8 cellular contexts compared by ENCODE assay signal in genomic region chr11:118910309-118911112, GRCh38. TPM values are rescaled to one million over a fixed set of nuclear protein-coding genes. Genes with fewer than 3 reads are reported as not detected.
DNase-seq lines count a peak whose midpoint lies in the region; ATAC-seq and TF ChIP-seq lines count a peak whose summit lies in the region.

No MANE protein-coding gene starts in this region.

- peak overlapping the region; percentile 82 for H3K4me3 Mint-ChIP-seq in activated CD4-positive, alpha-beta T cell treated with anti-CD3 and anti-CD28 coated beads, Interleukin-2, amount 10 ng/mL, durations not matched to agents 24 days and 14 days

- H3K4me1 Mint-ChIP-seq in activated CD4-positive, alpha-beta T cell treated with anti-CD3 and anti-CD28 coated beads, Interleukin-2, amount 10 ng/mL, durations not matched to agents 24 days and 14 days = peaks cover 62% of the 10 kb centered on the region

- DNase-seq in activated T-cell treated with anti-CD3 and anti-CD28 coated beads, Interleukin-2, amount 50 U/mL, for 1 hour = peak; percentile 69
- DNase-seq in activated T-cell treated with anti-CD3 and anti-CD28 coated beads for 4 hours (no peak), lung (ENCODE audit: low spot score) (peak; percentile 83), superior temporal gyrus (ENCODE audit: extremely low spot score) (peak; percentile 36), NCI-H82 treated with DMSO at 0.1 percent for 48 hours (lab: John Stamatoyannopoulos, UW; ENCODE audit: unreplicated experiment) (no peak)
- DNase-seq in activated CD4-positive, alpha-beta T cell treated with anti-CD3 and anti-CD28 coated beads, Interleukin-2, amount 10 ng/mL, durations not matched to agents 24 days and 14 days = peak; percentile 74
- peak; percentile 61 for DNase-seq in effector CD4-positive, alpha-beta T cell

- no peaks in the 10 kb centered on the region for H3K27me3 ChIP-seq in lung (ENCODE audit: control insufficient read depth, insufficient read depth)

- peak overlapping the region; percentile 84 for H3K27ac Mint-ChIP-seq in activated CD4-positive, alpha-beta T cell treated with anti-CD3 and anti-CD28 coated beads, Interleukin-2, amount 10 ng/mL, durations not matched to agents 24 days and 14 days

- H3K27me3 Mint-ChIP-seq in activated CD4-positive, alpha-beta T cell treated with anti-CD3 and anti-CD28 coated beads, Interleukin-2, amount 10 ng/mL, durations not matched to agents 24 days and 14 days = no peaks in the 10 kb centered on the region

- H3K9me3 ChIP-seq in lung (ENCODE audit: control insufficient read depth in 2 of 2, insufficient read depth in 1 of 2, low read length in 1 of 2) = no peaks in the 10 kb centered on the region

- H3K36me3 Mint-ChIP-seq in activated CD4-positive, alpha-beta T cell treated with anti-CD3 and anti-CD28 coated beads, Interleukin-2, amount 10 ng/mL, durations not matched to agents 24 days and 14 days (ENCODE audit: low read depth) = peaks cover 22% of the 10 kb centered on the region

- no peak for TF ChIP-seq CTCF in lung (IDR thresholded peaks at IDR 0.05; ENCODE audit: control extremely low read depth, extremely low read depth)

- peaks cover 3 to 15% of the 10 kb centered on the region in 2 donors for H3K36me3 ChIP-seq in lung (ENCODE audit: control insufficient read depth in 2 of 2, insufficient read depth in 2 of 2, low read length in 2 of 2)

- WGBS in lung, 2 donors = 11 to 26% methylated on average over 46 to 67 of the region's 67 CpGs

- H3K4me3 ChIP-seq in lung = peak overlapping the region; percentile 41

- peaks cover 19 to 47% of the 10 kb centered on the region in 2 donors for H3K4me1 ChIP-seq in lung (ENCODE audit: control insufficient read depth in 2 of 2, insufficient read depth in 2 of 2, low read length in 2 of 2)

- ATAC-seq in lung (ENCODE audit: insufficient read depth, low FRiP score) = peak; percentile 17
- no peak for ATAC-seq in HG03460 (IDR thresholded peaks at IDR 0.05; ENCODE audit: unreplicated experiment)

- no peaks in the 10 kb centered on the region for H3K9me3 Mint-ChIP-seq in activated CD4-positive, alpha-beta T cell treated with anti-CD3 and anti-CD28 coated beads, Interleukin-2, amount 10 ng/mL, durations not matched to agents 24 days and 14 days

- H3K27ac ChIP-seq in lung (ENCODE audit: low read depth in 1 of 2, low read length in 1 of 2) = peak overlapping the region; percentile 95 to 96

- intact Hi-C loops in activated CD4-positive, alpha-beta T cell treated with anti-CD3 and anti-CD28 coated beads, Interleukin-2, amount 10 ng/mL, durations not matched to agents 24 days and 14 days (cut with micrococcal nuclease) = loop anchor here (1.0 to 5.0 kb wide), 2 partner anchors 18 to 427 kb away; no protein-coding TSS in a partner anchor

RNA-seq across cellular contexts. Expression of gene BCL9L, which starts 15.2 kb away (rescaled TPM):
- total RNA-seq in activated CD4-positive, alpha-beta T cell treated with anti-CD3 and anti-CD28 coated beads, Interleukin-2, amount 10 ng/mL, durations not matched to agents 24 days and 14 days = 25.1 and 28.5 TPM in 2 replicates
- total RNA-seq in lung = 10 to 100 TPM; 39.6 to 91.0 TPM
- 10 to 100 TPM; 23.3 to 30.4 TPM for polyA plus RNA-seq in lung

RNA-seq across cellular contexts. Expression of gene CXCR5, which starts 26.8 kb away (rescaled TPM):
- total RNA-seq in activated CD4-positive, alpha-beta T cell treated with anti-CD3 and anti-CD28 coated beads, Interleukin-2, amount 10 ng/mL, durations not matched to agents 24 days and 14 days = 6.1 and 6.4 TPM in 2 replicates
- under 1 TPM in 1 of 2 donors, not detected in 1; 0.48 TPM for total RNA-seq in lung
- polyA plus RNA-seq in lung = under 1 TPM; 0.16 to 0.65 TPM

RNA-seq across cellular contexts. Expression of gene UPK2, which starts 45.6 kb away (rescaled TPM):
- not detected in 2 replicates for total RNA-seq in activated CD4-positive, alpha-beta T cell treated with anti-CD3 and anti-CD28 coated beads, Interleukin-2, amount 10 ng/mL, durations not matched to agents 24 days and 14 days
- total RNA-seq in lung = not detected
- under 1 TPM in 1 of 2 donors, not detected in 1; 0.07 TPM for polyA plus RNA-seq in lung

Comparison
In these comparisons a context has a peak if more than half of its experiments do, and no peak if none do; other contexts are left out.
1. DNase-seq: peak in activated T-cell treated with anti-CD3 and anti-CD28 coated beads, Interleukin-2, amount 50 U/mL, for 1 hour (single experiment), activated CD4-positive, alpha-beta T cell treated with anti-CD3 and anti-CD28 coated beads, Interleukin-2, amount 10 ng/mL, durations not matched to agents 24 days and 14 days (single experiment), effector CD4-positive, alpha-beta T cell (single experiment), lung (single experiment) and superior temporal gyrus (single experiment); none in activated T-cell treated with anti-CD3 and anti-CD28 coated beads for 4 hours (single experiment) and NCI-H82 treated with DMSO at 0.1 percent for 48 hours (single experiment).